Comparison of ENCODE assay signal across 8 cellular contexts in genomic region chr17:78883533-78884131, GRCh38. TPM values are rescaled to one million over a fixed set of nuclear protein-coding genes. Genes with fewer than 3 reads are reported as not detected.
DNase-seq lines count a peak whose midpoint lies in the region; ATAC-seq, FAIRE-seq and TF ChIP-seq lines count a peak whose summit lies in the region.

No MANE protein-coding gene starts in this region.

- WGBS in pancreas, 2 donors: 40 to 51% methylated on average over 22 to 24 of the region's 24 CpGs

- no peaks in the 10 kb centered on the region for H3K27me3 ChIP-seq in left ventricle myocardium inferior (ENCODE audit: low read depth)
- no peaks in the 10 kb centered on the region for H3K27me3 ChIP-seq in pancreas

- H3K36me3 ChIP-seq in left ventricle myocardium inferior: no peaks in the 10 kb centered on the region
- H3K36me3 ChIP-seq in pancreas: no peaks in the 10 kb centered on the region

- H3K27ac ChIP-seq in angular gyrus (ENCODE audit: low read depth, low read length) (peak overlapping the region; percentile 99), left ventricle myocardium inferior (replicated peaks) (peak overlapping the region; percentile 99), pancreas (peak overlapping the region; percentile 44 to 79 (median 72))

- H3K4me1 ChIP-seq in left ventricle myocardium inferior (peaks cover 85% of the 10 kb centered on the region), pancreas (peaks cover 0 to 10% (median 4%) of the 10 kb centered on the region in 3 donors)

- no peak for FAIRE-seq in pancreas (lab: Jason Lieb, UNC)

- no peaks in the 10 kb centered on the region for H3K9me3 ChIP-seq in left ventricle myocardium inferior (replicated peaks)
- H3K9me3 ChIP-seq in pancreas: no peaks in the 10 kb centered on the region

- TF ChIP-seq CTCF in left ventricle myocardium inferior (IDR thresholded peaks at IDR 0.05; ENCODE audit: borderline replicate concordance) (no peak), pancreas (IDR thresholded peaks at IDR 0.05) (no peak)

- H3K4me3 ChIP-seq in left ventricle myocardium inferior (peak overlapping the region; percentile 59), pancreas (no peak overlapping the region)

- DNase-seq in DMS153 treated with DMSO at 0.1 percent for 48 hours (lab: John Stamatoyannopoulos, UW; ENCODE audit: unreplicated experiment): peak; percentile 61
- DNase-seq in NCI-H2081 treated with DMSO at 0.1 percent for 48 hours (lab: John Stamatoyannopoulos, UW): peak; percentile 59
- peak; percentile 78 for DNase-seq in left ventricle myocardium inferior
- peak in 5 of 6 donors; percentile 51 to 64 (median 60) for DNase-seq in pancreas
- DNase-seq in activated T-cell treated with anti-CD3 and anti-CD28 coated beads, Interleukin-2, amount 50 U/mL, for 1 hour: no peak

- ATAC-seq in pancreas (peak; percentile 57 to 69 (median 63)), GM18511 (IDR thresholded peaks at IDR 0.05; ENCODE audit: unreplicated experiment) (no peak), GM21619 (IDR thresholded peaks at IDR 0.05; ENCODE audit: unreplicated experiment) (no peak)

- intact Hi-C loops in left ventricle myocardium inferior (cut with micrococcal nuclease) (no loop called here), pancreas (cut with DNase I) (no loop called here)

RNA-seq across cellular contexts. Expression of gene CEP295NL, which starts 19.4 kb away (rescaled TPM):
- total RNA-seq in left ventricle myocardium inferior (0.55 TPM), pancreas (1 to 10 TPM in 5 of 6 donors, under 1 TPM in 1; 0.87 to 5.1 (median 2.7) TPM)
- 1 to 10 TPM in 1 of 2 donors, under 1 TPM in 1; 0.21 to 4.1 TPM for polyA plus RNA-seq in pancreas

RNA-seq across cellular contexts. Expression of gene TIMP2, which starts 41.6 kb away (rescaled TPM):
- total RNA-seq in left ventricle myocardium inferior (91.8 TPM), pancreas (100 to 1,000 TPM in 1 of 6 donors, 10 to 100 TPM in 5; 39.9 to 128 (median 57.6) TPM)
- polyA plus RNA-seq in pancreas: 10 to 100 TPM; 22.2 to 42.7 TPM

RNA-seq across cellular contexts. Expression of gene USP36, which starts 43.0 kb away (rescaled TPM):
- 19.4 TPM for total RNA-seq in left ventricle myocardium inferior
- 10 to 100 TPM; 31.2 to 58.3 (median 35.8) TPM for total RNA-seq in pancreas
- polyA plus RNA-seq in pancreas: 10 to 100 TPM; 33.1 to 41.8 TPM

Comparison
In these comparisons a context has a peak if more than half of its experiments do, and no peak if none do; other contexts are left out.
1. ATAC-seq: peak in pancreas (4 of 4); none in GM18511 (single experiment) and GM21619 (single experiment).
2. Peak in every context shown above with its lines, with median percentiles within 50 percentile points of each other: H3K27ac ChIP-seq.